In genomic region chr12:68612245-68612644, GRCh38 we compare ENCODE assay signal across 8 cellular contexts.
DNase-seq lines count a peak whose midpoint lies in the region; TF ChIP-seq lines count a peak whose summit lies in the region.

No MANE protein-coding gene starts in this region.

- TF ChIP-seq CTCF in AG09309 (IDR thresholded peaks at IDR 0.05; ENCODE audit: control insufficient read depth, insufficient read depth, low read depth, low read length, missing control alignments) (no peak), cardiac fibroblast (IDR thresholded peaks at IDR 0.05; ENCODE audit: low read depth, low read length) (no peak), GM10248 (IDR thresholded peaks at IDR 0.05; ENCODE audit: control extremely low read depth, extremely low read depth, low read depth, missing control alignments) (no peak)

- no peak for DNase-seq in AG09309 (ENCODE audit: low read depth)
- DNase-seq in cardiac fibroblast (ENCODE audit: low read depth in 2 of 2) = peak; percentile 39 to 65
- no peak for DNase-seq in hypothalamus (lab: John Stamatoyannopoulos, UW)
- no peak for DNase-seq in activated effector memory CD4-positive, alpha-beta T cell treated with Interleukin-2 at 50 U/mL for 16 hours
- DNase-seq in GM10248 (ENCODE audit: extremely low spot score) = no peak
- no peak for DNase-seq in KBM-7

- in situ Hi-C loops in KBM-7 (cut with MboI; ENCODE audit: low pct_unique_long_range_greater_than_20kb, low sequenced_read_pairs) = no loop called here

- peaks cover 8 to 42% of the 10 kb centered on the region in 2 donors for H3K4me1 ChIP-seq in muscle layer of duodenum (ENCODE audit: control insufficient read depth in 1 of 2, insufficient read depth in 2 of 2, low read length in 2 of 2)

- H3K36me3 ChIP-seq in KOPT-K1 (ENCODE audit: insufficient read depth, low read length) (peaks cover 19% of the 10 kb centered on the region), muscle layer of duodenum (ENCODE audit: control insufficient read depth in 1 of 2, insufficient read depth in 2 of 2, low read length in 2 of 2) (peaks cover 0 to 12% of the 10 kb centered on the region in 2 donors)

- peak overlapping the region; percentile 90 for H3K27ac ChIP-seq in KOPT-K1 (ENCODE audit: low read depth, low read length, poor library complexity, severe bottlenecking)
- H3K27ac ChIP-seq in muscle layer of duodenum (ENCODE audit: low read length) = peak overlapping the region; percentile 99

- no peaks in the 10 kb centered on the region for H3K9me3 ChIP-seq in KOPT-K1 (ENCODE audit: insufficient read depth, low read length, poor library complexity, severe bottlenecking)
- H3K9me3 ChIP-seq in muscle layer of duodenum (ENCODE audit: control insufficient read depth in 1 of 2, low read length in 2 of 2) = no peaks in the 10 kb centered on the region

- H3K4me3 ChIP-seq in AG09309 (ENCODE audit: control insufficient read depth, low read depth, low read length) = peak overlapping the region; percentile 84
- peak overlapping the region; percentile 85 to 89 for H3K4me3 ChIP-seq in cardiac fibroblast (replicated peaks in 1 of 2; ENCODE audit: low read depth in 2 of 2, low read length in 2 of 2)
- H3K4me3 ChIP-seq in muscle layer of duodenum (ENCODE audit: low read depth in 1 of 2, low read length in 2 of 2) = peak overlapping the region; percentile 83 to 95

- CTCF ChIA-PET in GM10248 (lab: Yijun Ruan, JAX) = interaction anchor here (1.1 to 2.3 kb wide), 5 partner anchors 12 to 255 kb away, joined by 3 to 7 read pairs (median 4); no protein-coding TSS in a partner anchor

- POLR2A ChIA-PET in GM10248 (lab: Yijun Ruan, JAX) = interaction anchor here (0.6 kb wide), 1 partner anchor 203 kb away, joined by 8 read pairs; no protein-coding TSS in a partner anchor

- no peaks in the 10 kb centered on the region for H3K27me3 ChIP-seq in muscle layer of duodenum (ENCODE audit: low read depth, low read length)

Comparison
In these comparisons a context has a peak if more than half of its experiments do, and no peak if none do; other contexts are left out.
1. DNase-seq: peak in cardiac fibroblast (2 of 2); none in AG09309 (single experiment), hypothalamus (0 of 51), activated effector memory CD4-positive, alpha-beta T cell treated with Interleukin-2 at 50 U/mL for 16 hours (single experiment), GM10248 (single experiment) and KBM-7 (single experiment).
2. Peak in every context shown above with its lines, with median percentiles within 50 percentile points of each other: H3K4me3 ChIP-seq.